Comparison of ENCODE assay signal across 22 cellular contexts in the genomic region with DNA sequence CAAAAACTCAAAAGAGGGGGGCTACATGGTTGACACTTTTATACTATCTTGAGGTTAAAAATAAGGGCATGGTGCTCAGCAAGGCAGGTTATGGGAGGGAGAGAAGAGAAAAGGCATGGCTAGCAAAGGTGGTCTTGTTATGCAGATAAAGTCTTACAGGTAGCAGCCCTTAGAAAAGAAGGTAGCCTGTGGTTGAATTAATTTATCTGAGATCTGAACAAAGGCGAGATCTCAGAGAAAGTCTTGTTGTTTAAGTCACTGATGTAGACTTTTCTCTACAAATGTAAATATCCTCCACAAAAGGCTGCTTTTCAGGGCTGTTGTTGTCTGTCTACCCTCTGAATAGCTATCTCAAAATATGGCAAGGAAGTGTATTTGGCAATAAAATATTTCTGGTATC.
"Had no signal": no experiment of that assay in that cellular context is flagged by ENCODE, and none has a peak within 500 bp of the region (broad histone marks: within the 10 kb centered on the region; RNA-seq: fewer than 3 reads in every experiment).

No MANE protein-coding gene starts in this region.

- H3K4me3 ChIP-seq: K562, PC-9 had no signal

- H3K27me3 Mint-ChIP-seq: activated CD4-positive, alpha-beta T cell treated with anti-CD3 and anti-CD28 coated beads for 36 hours; activated CD8-positive, alpha-beta T cell treated with anti-CD3 and anti-CD28 coated beads for 36 hours; activated naive CD4-positive, alpha-beta T cell treated with anti-CD3 and anti-CD28 coated beads, Interleukin-2, amount 10 ng/mL, durations not matched to agents 7 days and 5 days; activated naive CD8-positive, alpha-beta T cell treated with anti-CD3 and anti-CD28 coated beads for 36 hours; T-cell had no signal

- DNase-seq: activated CD4-positive, alpha-beta T cell treated with anti-CD3 and anti-CD28 coated beads for 36 hours; activated CD8-positive, alpha-beta memory T cell treated with anti-CD3 and anti-CD28 coated beads, Interleukin-2, amount 50 U/mL, for 4 hours; activated CD8-positive, alpha-beta T cell treated with anti-CD3 and anti-CD28 coated beads for 36 hours; activated gamma-delta T cell treated with Interleukin-2 at 50 U/mL for 16 hours; activated naive CD4-positive, alpha-beta T cell treated with anti-CD3 and anti-CD28 coated beads, Interleukin-2, amount 10 ng/mL, durations not matched to agents 7 days and 5 days; activated naive CD8-positive, alpha-beta T cell treated with anti-CD3 and anti-CD28 coated beads for 36 hours; activated T-cell treated with anti-CD3 and anti-CD28 coated beads, Interleukin-2, amount 50 U/mL, for 72 hours; caudate nucleus; Kasumi-1; NCI-H1105 treated with DMSO at 0.1 percent for 48 hours; NCI-H1436 treated with DMSO at 0.1 percent for 48 hours; NCI-H187; NCI-H2081; NCI-H446; NCI-H524; PC-9; SHP77 treated with DMSO at 0.1 percent for 48 hours; T-cell; T-helper 2 cell had no signal

- H3K36me3 Mint-ChIP-seq: activated naive CD4-positive, alpha-beta T cell treated with anti-CD3 and anti-CD28 coated beads, Interleukin-2, amount 10 ng/mL, durations not matched to agents 7 days and 5 days; activated naive CD8-positive, alpha-beta T cell treated with anti-CD3 and anti-CD28 coated beads for 36 hours; T-cell had no signal

- H3K4me1 Mint-ChIP-seq: activated CD4-positive, alpha-beta T cell treated with anti-CD3 and anti-CD28 coated beads for 36 hours; activated naive CD4-positive, alpha-beta T cell treated with anti-CD3 and anti-CD28 coated beads, Interleukin-2, amount 10 ng/mL, durations not matched to agents 7 days and 5 days; activated naive CD8-positive, alpha-beta T cell treated with anti-CD3 and anti-CD28 coated beads for 36 hours; T-cell had no signal

- H3K27ac Mint-ChIP-seq: activated CD4-positive, alpha-beta T cell treated with anti-CD3 and anti-CD28 coated beads for 36 hours; activated CD8-positive, alpha-beta T cell treated with anti-CD3 and anti-CD28 coated beads for 36 hours; activated naive CD4-positive, alpha-beta T cell treated with anti-CD3 and anti-CD28 coated beads, Interleukin-2, amount 10 ng/mL, durations not matched to agents 7 days and 5 days; activated naive CD8-positive, alpha-beta T cell treated with anti-CD3 and anti-CD28 coated beads for 36 hours; activated T-cell treated with anti-CD3 and anti-CD28 coated beads, Interleukin-2, amount 50 U/mL, for 72 hours; activated T-helper 2 cell treated with anti-CD3 and anti-CD28 coated beads, Interferon-gamma antibody, Interleukin-2, Interleukin-4, amounts not matched to agents 10 μg/mL and 5 μg/mL and 100 μg/mL, durations not matched to agents 14 hours and 24 hours and 36 hours; T-cell had no signal

- H3K4me3 Mint-ChIP-seq: activated CD4-positive, alpha-beta T cell treated with anti-CD3 and anti-CD28 coated beads for 36 hours; activated CD8-positive, alpha-beta T cell treated with anti-CD3 and anti-CD28 coated beads for 36 hours; activated naive CD4-positive, alpha-beta T cell treated with anti-CD3 and anti-CD28 coated beads, Interleukin-2, amount 10 ng/mL, durations not matched to agents 7 days and 5 days; activated naive CD8-positive, alpha-beta T cell treated with anti-CD3 and anti-CD28 coated beads for 36 hours; activated T-cell treated with anti-CD3 and anti-CD28 coated beads, Interleukin-2, amount 50 U/mL, for 72 hours; T-cell had no signal

- FAIRE-seq: K562 had no signal

- H3K9me3 Mint-ChIP-seq: activated naive CD8-positive, alpha-beta T cell treated with anti-CD3 and anti-CD28 coated beads for 36 hours had no signal

- H3K4me2 ChIP-seq: PC-9 had no signal

- ATAC-seq: activated CD4-positive, alpha-beta T cell treated with anti-CD3 and anti-CD28 coated beads for 36 hours; activated CD8-positive, alpha-beta T cell treated with anti-CD3 and anti-CD28 coated beads for 36 hours; activated T-cell treated with anti-CD3 and anti-CD28 coated beads, Interleukin-2, amount 50 U/mL, for 72 hours; K562; T-cell had no signal

- H2AFZ ChIP-seq: PC-9 had no signal

- H3K27ac ChIP-seq: PC-9, VCaP had no signal
